In the genomic region with DNA sequence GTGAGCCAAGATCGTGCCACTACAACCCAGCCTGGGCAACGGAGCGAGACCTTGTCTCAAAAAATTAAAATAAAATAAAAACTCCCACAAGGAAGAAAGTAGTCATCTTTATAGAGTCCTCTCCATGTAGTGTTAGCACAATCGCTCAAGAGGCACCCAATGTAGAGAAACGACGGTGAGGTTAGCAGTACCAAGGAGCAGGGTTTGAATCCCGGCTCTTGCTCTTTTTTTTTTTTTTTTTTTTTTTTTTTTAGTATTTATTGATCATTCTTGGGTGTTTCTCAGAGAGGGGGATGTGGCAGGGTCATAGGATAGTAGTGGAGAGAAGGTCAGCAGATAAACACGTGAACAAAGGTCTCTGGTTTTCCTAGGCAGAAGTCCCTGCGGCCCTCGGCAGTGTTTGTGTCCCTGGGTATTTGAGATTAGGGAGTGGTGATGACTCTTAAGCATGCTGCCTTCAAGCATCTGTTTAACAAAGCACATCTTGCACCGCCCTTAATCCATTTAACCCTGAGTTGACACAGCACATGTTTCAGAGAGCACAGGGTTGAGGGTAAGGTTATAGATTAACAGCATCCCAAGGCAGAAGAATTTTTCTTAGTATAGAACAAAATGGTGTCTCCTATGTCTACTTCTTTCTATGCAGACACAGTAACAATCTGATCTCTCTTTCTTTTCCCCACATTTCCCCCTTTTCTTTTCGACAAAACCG, we compare ENCODE assay signal across 1 cellular context.
A peak's percentile ranks its signal among the peaks of the same experiment; 100 is the strongest.
TF ChIP-seq lines count a peak whose summit lies in the region.
"Not testable (repeated sequence)": the region's sequence is repeated elsewhere in the genome, so short reads cannot be mapped to it uniquely, and the experiment has no call there.

No MANE protein-coding gene starts in this region.

TF ChIP-seq in HepG2, 621 proteins besides CTCF, POLR2A, EP300 and RAD21:
- TF ChIP-seq, protein P1, sequence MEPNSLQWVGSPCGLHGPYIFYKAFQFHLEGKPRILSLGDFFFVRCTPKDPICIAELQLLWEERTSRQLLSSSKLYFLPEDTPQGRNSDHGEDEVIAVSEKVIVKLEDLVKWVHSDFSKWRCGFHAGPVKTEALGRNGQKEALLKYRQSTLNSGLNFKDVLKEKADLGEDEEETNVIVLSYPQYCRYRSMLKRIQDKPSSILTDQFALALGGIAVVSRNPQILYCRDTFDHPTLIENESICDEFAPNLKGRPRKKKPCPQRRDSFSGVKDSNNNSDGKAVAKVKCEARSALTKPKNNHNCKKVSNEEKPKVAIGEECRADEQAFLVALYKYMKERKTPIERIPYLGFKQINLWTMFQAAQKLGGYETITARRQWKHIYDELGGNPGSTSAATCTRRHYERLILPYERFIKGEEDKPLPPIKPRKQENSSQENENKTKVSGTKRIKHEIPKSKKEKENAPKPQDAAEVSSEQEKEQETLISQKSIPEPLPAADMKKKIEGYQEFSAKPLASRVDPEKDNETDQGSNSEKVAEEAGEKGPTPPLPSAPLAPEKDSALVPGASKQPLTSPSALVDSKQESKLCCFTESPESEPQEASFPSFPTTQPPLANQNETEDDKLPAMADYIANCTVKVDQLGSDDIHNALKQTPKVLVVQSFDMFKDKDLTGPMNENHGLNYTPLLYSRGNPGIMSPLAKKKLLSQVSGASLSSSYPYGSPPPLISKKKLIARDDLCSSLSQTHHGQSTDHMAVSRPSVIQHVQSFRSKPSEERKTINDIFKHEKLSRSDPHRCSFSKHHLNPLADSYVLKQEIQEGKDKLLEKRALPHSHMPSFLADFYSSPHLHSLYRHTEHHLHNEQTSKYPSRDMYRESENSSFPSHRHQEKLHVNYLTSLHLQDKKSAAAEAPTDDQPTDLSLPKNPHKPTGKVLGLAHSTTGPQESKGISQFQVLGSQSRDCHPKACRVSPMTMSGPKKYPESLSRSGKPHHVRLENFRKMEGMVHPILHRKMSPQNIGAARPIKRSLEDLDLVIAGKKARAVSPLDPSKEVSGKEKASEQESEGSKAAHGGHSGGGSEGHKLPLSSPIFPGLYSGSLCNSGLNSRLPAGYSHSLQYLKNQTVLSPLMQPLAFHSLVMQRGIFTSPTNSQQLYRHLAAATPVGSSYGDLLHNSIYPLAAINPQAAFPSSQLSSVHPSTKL (CRISPR knock-in tag; IDR thresholded peaks at IDR 0.05), result peak; percentile 41; the same call in 1 of the 2 replicates
- TF ChIP-seq, protein P2, sequence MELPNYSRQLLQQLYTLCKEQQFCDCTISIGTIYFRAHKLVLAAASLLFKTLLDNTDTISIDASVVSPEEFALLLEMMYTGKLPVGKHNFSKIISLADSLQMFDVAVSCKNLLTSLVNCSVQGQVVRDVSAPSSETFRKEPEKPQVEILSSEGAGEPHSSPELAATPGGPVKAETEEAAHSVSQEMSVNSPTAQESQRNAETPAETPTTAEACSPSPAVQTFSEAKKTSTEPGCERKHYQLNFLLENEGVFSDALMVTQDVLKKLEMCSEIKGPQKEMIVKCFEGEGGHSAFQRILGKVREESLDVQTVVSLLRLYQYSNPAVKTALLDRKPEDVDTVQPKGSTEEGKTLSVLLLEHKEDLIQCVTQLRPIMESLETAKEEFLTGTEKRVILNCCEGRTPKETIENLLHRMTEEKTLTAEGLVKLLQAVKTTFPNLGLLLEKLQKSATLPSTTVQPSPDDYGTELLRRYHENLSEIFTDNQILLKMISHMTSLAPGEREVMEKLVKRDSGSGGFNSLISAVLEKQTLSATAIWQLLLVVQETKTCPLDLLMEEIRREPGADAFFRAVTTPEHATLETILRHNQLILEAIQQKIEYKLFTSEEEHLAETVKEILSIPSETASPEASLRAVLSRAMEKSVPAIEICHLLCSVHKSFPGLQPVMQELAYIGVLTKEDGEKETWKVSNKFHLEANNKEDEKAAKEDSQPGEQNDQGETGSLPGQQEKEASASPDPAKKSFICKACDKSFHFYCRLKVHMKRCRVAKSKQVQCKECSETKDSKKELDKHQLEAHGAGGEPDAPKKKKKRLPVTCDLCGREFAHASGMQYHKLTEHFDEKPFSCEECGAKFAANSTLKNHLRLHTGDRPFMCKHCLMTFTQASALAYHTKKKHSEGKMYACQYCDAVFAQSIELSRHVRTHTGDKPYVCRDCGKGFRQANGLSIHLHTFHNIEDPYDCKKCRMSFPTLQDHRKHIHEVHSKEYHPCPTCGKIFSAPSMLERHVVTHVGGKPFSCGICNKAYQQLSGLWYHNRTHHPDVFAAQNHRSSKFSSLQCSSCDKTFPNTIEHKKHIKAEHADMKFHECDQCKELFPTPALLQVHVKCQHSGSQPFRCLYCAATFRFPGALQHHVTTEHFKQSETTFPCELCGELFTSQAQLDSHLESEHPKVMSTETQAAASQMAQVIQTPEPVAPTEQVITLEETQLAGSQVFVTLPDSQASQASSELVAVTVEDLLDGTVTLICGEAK (IDR thresholded peaks at IDR 0.05), result 0 out of 2 replicates have a peak, but pooled peaks have one; percentile 34
- TF ChIP-seq, protein P2 (CRISPR knock-in tag; IDR thresholded peaks at IDR 0.05), result not testable (repeated sequence)
- TF ChIP-seq ZNF652 (CRISPR knock-in tag; IDR thresholded peaks at IDR 0.05; ENCODE audit: borderline replicate concordance, low read depth), result peak; percentile 79
